Comparison of ENCODE assay signal across 1 cellular context in genomic region chr10:99365311-99365710, GRCh38.
TF ChIP-seq lines count a peak whose summit lies in the region.

No MANE protein-coding gene starts in this region.

TF ChIP-seq in IMR-90, 13 proteins besides CTCF, POLR2A, EP300 and RAD21 (continued from another document):
- TF ChIP-seq RFX5 (IDR thresholded peaks at IDR 0.05; ENCODE audit: low read depth, low read length) (no peak), NFE2L2 (IDR thresholded peaks at IDR 0.05; ENCODE audit: low read depth, low read length) (no peak), MAZ (IDR thresholded peaks at IDR 0.05; ENCODE audit: borderline replicate concordance, low read depth, low read length) (no peak), CEBPB (IDR thresholded peaks at IDR 0.05; ENCODE audit: low read depth, low read length) (no peak)
